Comparison of ENCODE assay signal across 8 cellular contexts in genomic region chr3:194686414-194686815, GRCh38. TPM values are rescaled to one million over a fixed set of nuclear protein-coding genes. Genes with fewer than 3 reads are reported as not detected.
DNase-seq lines count a peak whose midpoint lies in the region; ATAC-seq and TF ChIP-seq lines count a peak whose summit lies in the region.

No MANE protein-coding gene starts in this region.

- intact Hi-C loops in CD14-positive monocyte (cut with micrococcal nuclease) = loop anchor here (5.0 to 10.0 kb wide), 6 partner anchors 51 to 838 kb away; no protein-coding TSS in a partner anchor

- peak overlapping the region in 4 of 7 donors; percentile 50 to 89 (median 77) for H3K27ac Mint-ChIP-seq in CD14-positive monocyte
- H3K27ac Mint-ChIP-seq in neural progenitor cell = peak overlapping the region; percentile 50

- H3K9ac ChIP-seq in neural progenitor cell = no peak overlapping the region

- H3F3A ChIP-seq in neural progenitor cell (ENCODE audit: low read depth) = peaks cover 19% of the 10 kb centered on the region

- H3K9me3 Mint-ChIP-seq in CD14-positive monocyte = no peaks in the 10 kb centered on the region
- peaks cover 4% of the 10 kb centered on the region for H3K9me3 Mint-ChIP-seq in neural progenitor cell

- no peaks in the 10 kb centered on the region for H3K36me3 ChIP-seq in effector memory CD4-positive, alpha-beta T cell (ENCODE audit: control insufficient read depth, insufficient read depth, low read length)
- H3K36me3 ChIP-seq in neural progenitor cell = no peaks in the 10 kb centered on the region

- H4K20me1 ChIP-seq in neural progenitor cell (ENCODE audit: low read depth) = no peaks in the 10 kb centered on the region

- peaks cover 53% of the 10 kb centered on the region for H3K4me1 Mint-ChIP-seq in CD14-positive monocyte
- peaks cover 46% of the 10 kb centered on the region for H3K4me1 Mint-ChIP-seq in neural progenitor cell

- H3K9me3 ChIP-seq in effector memory CD4-positive, alpha-beta T cell (ENCODE audit: control insufficient read depth, low read length) = no peaks in the 10 kb centered on the region
- no peaks in the 10 kb centered on the region for H3K9me3 ChIP-seq in neural progenitor cell (ENCODE audit: low read depth)

- no peaks in the 10 kb centered on the region for H3K79me2 ChIP-seq in neural progenitor cell (ENCODE audit: low read depth)

- peak overlapping the region; percentile 82 for H2AFZ ChIP-seq in neural progenitor cell (replicated peaks)

- no peak overlapping the region for H3K27ac ChIP-seq in effector memory CD4-positive, alpha-beta T cell (ENCODE audit: insufficient read depth, low read length, poor library complexity, severe bottlenecking)
- H3K27ac ChIP-seq in neural progenitor cell = no peak overlapping the region

- no peaks in the 10 kb centered on the region for H3K27me3 ChIP-seq in effector memory CD4-positive, alpha-beta T cell (replicated peaks; ENCODE audit: control insufficient read depth, insufficient read depth, low read length, poor library complexity, severe bottlenecking)
- peaks cover 39% of the 10 kb centered on the region for H3K27me3 ChIP-seq in neural progenitor cell

- ATAC-seq in HG03045 (IDR thresholded peaks at IDR 0.05; ENCODE audit: unreplicated experiment) = no peak

- H3K36me3 Mint-ChIP-seq in CD14-positive monocyte (peaks cover 0 to 10% of the 10 kb centered on the region in 2 donors), neural progenitor cell (no peaks in the 10 kb centered on the region)

- H3K4me3 Mint-ChIP-seq in CD14-positive monocyte (peak overlapping the region; percentile 92 to 97), neural progenitor cell (peak overlapping the region; percentile 92)

- H3K4me3 ChIP-seq in effector memory CD4-positive, alpha-beta T cell (ENCODE audit: insufficient read depth, low read depth, low read length, poor library complexity, severe bottlenecking) = peak overlapping the region; percentile 81
- H3K4me3 ChIP-seq in neural progenitor cell = peak overlapping the region; percentile 60

- H3K4me2 ChIP-seq in neural progenitor cell = peak overlapping the region; percentile 83

- H3K27me3 Mint-ChIP-seq in CD14-positive monocyte (ENCODE audit: low read depth in 3 of 3) = peaks cover 0 to 2% (median 2%) of the 10 kb centered on the region in 3 donors
- H3K27me3 Mint-ChIP-seq in neural progenitor cell (ENCODE audit: insufficient read depth, low read depth) = peaks cover 24% of the 10 kb centered on the region

- no peak for TF ChIP-seq CTCF in CD14-positive monocyte (IDR thresholded peaks at IDR 0.05)
- no peak for TF ChIP-seq CTCF in neural progenitor cell (IDR thresholded peaks at IDR 0.05)

- no peak for DNase-seq in CD14-positive monocyte (ENCODE audit: low spot score)
- DNase-seq in NCI-H1105 (lab: John Stamatoyannopoulos, UW) = peak; percentile 39
- DNase-seq in effector memory CD4-positive, alpha-beta T cell = no peak
- DNase-seq in neural progenitor cell (ENCODE audit: low spot score) = no peak
- DNase-seq in HT-29 (ENCODE audit: low spot score) = no peak
- DNase-seq in putamen (ENCODE audit: low spot score) = no peak
- DNase-seq in HCEC 1CT = no peak

- peaks cover 31% of the 10 kb centered on the region for H3K4me1 ChIP-seq in effector memory CD4-positive, alpha-beta T cell (ENCODE audit: control insufficient read depth, insufficient read depth, low read length, poor library complexity, severe bottlenecking)
- H3K4me1 ChIP-seq in neural progenitor cell = peaks cover 5% of the 10 kb centered on the region

RNA-seq across cellular contexts. Expression of gene FAM43A, which starts 0.7 kb away (rescaled TPM):
- polyA plus RNA-seq in CD14-positive monocyte = 1 to 10 TPM; 6.6 to 9.8 TPM
- total RNA-seq in neural progenitor cell (ENCODE audit: low replicate concordance) = 0.80 and 2.6 TPM in 2 replicates
- 0.33 and 0.57 TPM in 2 replicates for total RNA-seq in HT-29 (2014; rRNA removed; shearing (Covaris generic))

RNA-seq across cellular contexts. Expression of gene LSG1, which starts 14.4 kb away (rescaled TPM):
- 1 to 10 TPM; 6.7 to 9.9 TPM for polyA plus RNA-seq in CD14-positive monocyte
- total RNA-seq in neural progenitor cell (ENCODE audit: low replicate concordance) = 31.0 and 41.2 TPM in 2 replicates
- 37.8 and 44.5 TPM in 2 replicates for total RNA-seq in HT-29 (2014; rRNA removed; shearing (Covaris generic))

RNA-seq across cellular contexts. Expression of gene TMEM44, which starts 53.2 kb away (rescaled TPM):
- polyA plus RNA-seq in CD14-positive monocyte = not detected
- total RNA-seq in neural progenitor cell (ENCODE audit: low replicate concordance) = 10.4 and 25.7 TPM in 2 replicates
- 30.4 and 30.6 TPM in 2 replicates for total RNA-seq in HT-29 (2014; rRNA removed; shearing (Covaris generic))
